Comparison of ENCODE assay signal across 8 cellular contexts in genomic region chr12:94074970-94075695, GRCh38.
DNase-seq lines count a peak whose midpoint lies in the region; ATAC-seq, FAIRE-seq and TF ChIP-seq lines count a peak whose summit lies in the region.

No MANE protein-coding gene starts in this region.

- peak overlapping the region; percentile 25 for H2BK5ac ChIP-seq in mesendoderm (ENCODE audit: low read length)

- peak overlapping the region; percentile 81 for H3K4ac ChIP-seq in mesendoderm (ENCODE audit: low read depth, low read length)

- FAIRE-seq in A549 (lab: Jason Lieb, UNC) = no peak

- no peaks in the 10 kb centered on the region for H3K36me3 ChIP-seq in mesendoderm (ENCODE audit: control insufficient read depth, insufficient read depth, low read length)
- no peaks in the 10 kb centered on the region for H3K36me3 ChIP-seq in uterus

- no peak for TF ChIP-seq EP300 in A549 (IDR thresholded peaks at IDR 0.05)

- H3K9ac ChIP-seq in mesendoderm (ENCODE audit: low read length) = peak overlapping the region; percentile 8

- TF ChIP-seq CTCF in A549 (IDR thresholded peaks at IDR 0.05) (peak; percentile 51), GM10248 (IDR thresholded peaks at IDR 0.05; ENCODE audit: control extremely low read depth, extremely low read depth, low read depth, missing control alignments) (peak; percentile 37), uterus (IDR thresholded peaks at IDR 0.05) (peak; percentile 58 to 67 (median 66))

- H3K9me3 ChIP-seq in A549 = no peaks in the 10 kb centered on the region
- H3K9me3 ChIP-seq in uterus = no peaks in the 10 kb centered on the region

- peak overlapping the region; percentile 36 for H3K56ac ChIP-seq in mesendoderm (ENCODE audit: low read length)

- H3K4me1 ChIP-seq in A549 (0 out of 3 replicates have a peak, but pooled peaks cover 3% of the 10 kb centered on the region), mesendoderm (ENCODE audit: control insufficient read depth, low read depth, low read length) (peaks cover 16% of the 10 kb centered on the region), uterus (no peaks in the 10 kb centered on the region)

- ATAC-seq in A549 = peak; percentile 82 to 92

- no peak overlapping the region for H2BK15ac ChIP-seq in mesendoderm (replicated peaks; ENCODE audit: low read depth)

- CTCF ChIA-PET in A549 (lab: Yijun Ruan, JAX) (interaction anchor here (0.6 to 12.7 kb wide), 24 partner anchors 10 to 1065 kb away, joined by 3 to 103 read pairs (median 4); no protein-coding TSS in a partner anchor), GM10248 (lab: Yijun Ruan, JAX) (interaction anchor here (0.8 to 9.9 kb wide), 8 partner anchors 9 to 523 kb away, joined by 3 to 54 read pairs (median 3); no protein-coding TSS in a partner anchor)

- peak; percentile 64 to 70 for TF ChIP-seq RAD21 in A549 (conservative IDR thresholded peaks at IDR 0.05 in 1 of 2, IDR thresholded peaks at IDR 0.05 in 1 of 2)

- H3K18ac ChIP-seq in mesendoderm (ENCODE audit: low read length) = peak overlapping the region; percentile 20

- TF ChIP-seq POLR2A in A549 (IDR thresholded peaks at IDR 0.05; ENCODE audit: low read length) = no peak
- TF ChIP-seq POLR2A in uterus (IDR thresholded peaks at IDR 0.05) = no peak

- H4K8ac ChIP-seq in mesendoderm (ENCODE audit: low read depth, low read length) = no peak overlapping the region

- H3K23ac ChIP-seq in mesendoderm (ENCODE audit: low read length) = no peak overlapping the region

- intact Hi-C loops in uterus (cut with DNase I; ENCODE audit: low total_unique reads) = no loop called here

- no peak overlapping the region for H3K4me3 ChIP-seq in A549
- no peak overlapping the region for H3K4me3 ChIP-seq in mesendoderm (ENCODE audit: low read length)
- H3K4me3 ChIP-seq in uterus = no peak overlapping the region

- H3K27ac ChIP-seq in A549 = peak overlapping the region in 1 of 2 experiments; percentile 62; a peak in 3 of 6 replicates
- H3K27ac ChIP-seq in mesendoderm (ENCODE audit: low read depth, low read length) = no peak overlapping the region
- peak overlapping the region; percentile 78 to 81 for H3K27ac ChIP-seq in uterus

- H4K5ac ChIP-seq in mesendoderm (ENCODE audit: low read length) = peak overlapping the region; percentile 71

- H2AK5ac ChIP-seq in mesendoderm (ENCODE audit: low read length) = no peak overlapping the region

- H3K79me2 ChIP-seq in mesendoderm (ENCODE audit: control insufficient read depth, insufficient read depth, low read length) = no peaks in the 10 kb centered on the region

- 63% methylated on average over 5 of the region's 5 CpGs for WGBS in A549 (ENCODE audit: missing lambda C conversion rate)
- no CpG with 5 or more reads among the region's 5 CpGs for WGBS in mesendoderm (ENCODE audit: extremely low coverage, insufficient coverage, low lambda C conversion rate)

- H3K27me3 ChIP-seq in mesendoderm (ENCODE audit: insufficient read depth, low read length, poor library complexity) (no peaks in the 10 kb centered on the region), uterus (no peaks in the 10 kb centered on the region)

- H3K79me1 ChIP-seq in mesendoderm (ENCODE audit: low read length) = no peaks in the 10 kb centered on the region

- H3K4me2 ChIP-seq in A549 = peak overlapping the region; percentile 17; the same call in 1 of the 3 replicates
- no peak overlapping the region for H3K4me2 ChIP-seq in mesendoderm (ENCODE audit: low read length)

- H2BK120ac ChIP-seq in mesendoderm (ENCODE audit: low read depth, low read length) = no peak overlapping the region

- DNase-seq in A549 (ENCODE audit: low read depth in 1 of 2, low spot score in 1 of 2) (peak; percentile 64 to 66), GM10248 (ENCODE audit: extremely low spot score) (peak; percentile 26), NCI-H748 treated with DMSO at 0.1 percent for 48 hours (lab: John Stamatoyannopoulos, UW) (peak; percentile 43), dermis blood vessel endothelial cell (peak; percentile 65), mesendoderm (peak; percentile 83), uterus (peak; percentile 74 to 79), activated T-cell treated with anti-CD3 and anti-CD28 coated beads for 4 hours (no peak), NCI-H774 (lab: John Stamatoyannopoulos, UW) (no peak)

- POLR2A ChIA-PET in A549 (lab: Yijun Ruan, JAX) (interaction anchor here (0.6 kb wide), 2 partner anchors 158 to 290 kb away, joined by 5 to 11 read pairs; no protein-coding TSS in a partner anchor), GM10248 (lab: Yijun Ruan, JAX) (no interaction called here)

TF ChIP-seq in A549, 52 proteins besides CTCF, POLR2A, EP300 and RAD21:
- peak; percentile 49 for TF ChIP-seq SMC3 (IDR thresholded peaks at IDR 0.05)
- TF ChIP-seq RARB (CRISPR knock-in tag; IDR thresholded peaks at IDR 0.05) = no peak
- TF ChIP-seq CEBPB (IDR thresholded peaks at IDR 0.05) = peak; percentile 64 to 90; a peak in 3 of 4 replicates

Comparison
In these comparisons a context has a peak if more than half of its experiments do, and no peak if none do; other contexts are left out.
1. DNase-seq: peak in A549 (2 of 2), GM10248 (single experiment), NCI-H748 treated with DMSO at 0.1 percent for 48 hours (single experiment), dermis blood vessel endothelial cell (single experiment), mesendoderm (single experiment) and uterus (2 of 2); none in activated T-cell treated with anti-CD3 and anti-CD28 coated beads for 4 hours (single experiment) and NCI-H774 (single experiment).
2. Peak in every context shown above with its lines, with median percentiles within 50 percentile points of each other: CTCF ChIP-seq.